ENCODE assay signal across 21 cellular contexts in the genomic region with DNA sequence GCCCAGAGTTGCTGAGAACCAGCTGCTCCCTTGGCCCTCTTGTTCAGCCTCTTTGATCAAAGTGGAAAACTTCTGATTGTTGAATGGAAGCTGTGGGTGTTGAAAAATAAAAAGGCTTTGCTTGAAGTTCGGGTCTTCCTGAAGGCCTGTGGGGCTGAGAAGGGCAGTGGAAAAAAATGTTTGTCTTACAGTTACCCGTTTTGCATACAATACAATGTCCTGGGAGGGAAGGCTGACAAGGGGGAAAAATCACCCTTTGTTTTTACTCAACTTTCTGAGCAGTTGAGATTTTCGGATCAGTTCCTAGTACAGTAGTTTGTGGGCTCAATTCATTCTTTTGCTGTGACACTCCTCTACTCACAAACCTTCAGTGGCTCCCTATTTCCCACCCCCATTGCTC. TPM values are rescaled to one million over a fixed set of nuclear protein-coding genes. Genes with fewer than 3 reads are reported as not detected.
A peak's percentile ranks its signal among the peaks of the same experiment; 100 is the strongest.
DNase-seq lines count a peak whose midpoint lies in the region; ATAC-seq and TF ChIP-seq lines count a peak whose summit lies in the region.
"Had no signal": no experiment of that assay in that cellular context is flagged by ENCODE, and none has a peak within 500 bp of the region (broad histone marks: within the 10 kb centered on the region; RNA-seq: fewer than 3 reads in every experiment).

No MANE protein-coding gene starts in this region.

- no peaks in the 10 kb centered on the region for H3K9me3 Mint-ChIP-seq in activated naive CD4-positive, alpha-beta T cell treated with anti-CD3 and anti-CD28 coated beads, Interleukin-2, amount 50 U/mL, for 24 hours
- H3K9me3 Mint-ChIP-seq in CD8-positive, alpha-beta T cell = no peaks in the 10 kb centered on the region
- no peaks in the 10 kb centered on the region for H3K9me3 Mint-ChIP-seq in activated T-helper 1 cell treated with anti-CD3 and anti-CD28 coated beads, Interleukin-12 subunit alpha, Interleukin-12 subunit beta, Interleukin-2, Interleukin-4 antibody, amounts not matched to agents 30 ng/mL and 10 ng/mL and 1 ng/mL, durations not matched to agents 14 hours and 24 hours and 36 hours
- no peaks in the 10 kb centered on the region for H3K9me3 Mint-ChIP-seq in nephron progenitor cell

- H3K4me1 ChIP-seq in CD8-positive, alpha-beta T cell (ENCODE audit: insufficient read depth, low read length) = peaks cover 22% of the 10 kb centered on the region

- TF ChIP-seq CTCF in CD8-positive, alpha-beta T cell (IDR thresholded peaks at IDR 0.05) = no peak
- no peak for TF ChIP-seq CTCF in nephron progenitor cell (IDR thresholded peaks at IDR 0.05)

- no peaks in the 10 kb centered on the region for H3K36me3 ChIP-seq in CD8-positive, alpha-beta T cell (ENCODE audit: insufficient read depth, low read length)

- peaks cover 44% of the 10 kb centered on the region for H3K4me1 Mint-ChIP-seq in activated naive CD4-positive, alpha-beta T cell treated with anti-CD3 and anti-CD28 coated beads, Interleukin-2, amount 50 U/mL, for 24 hours
- peaks cover 37% of the 10 kb centered on the region for H3K4me1 Mint-ChIP-seq in CD8-positive, alpha-beta T cell (ENCODE audit: low read depth)
- peaks cover 47% of the 10 kb centered on the region for H3K4me1 Mint-ChIP-seq in activated T-helper 1 cell treated with anti-CD3 and anti-CD28 coated beads, Interleukin-12 subunit alpha, Interleukin-12 subunit beta, Interleukin-2, Interleukin-4 antibody, amounts not matched to agents 30 ng/mL and 10 ng/mL and 1 ng/mL, durations not matched to agents 14 hours and 24 hours and 36 hours (ENCODE audit: low read depth)
- peaks cover 4% of the 10 kb centered on the region for H3K4me1 Mint-ChIP-seq in nephron progenitor cell

- CTCF ChIA-PET in CD8-positive, alpha-beta T cell (lab: Charles Lee) = interaction anchor here (0.7 to 0.8 kb wide), 2 partner anchors 31 to 47 kb away, joined by 3 read pairs; no protein-coding TSS in a partner anchor

- H3K9me3 ChIP-seq in CD8-positive, alpha-beta T cell (ENCODE audit: low read length) = no peaks in the 10 kb centered on the region

- peak overlapping the region; percentile 65 for H3K27ac Mint-ChIP-seq in activated naive CD4-positive, alpha-beta T cell treated with anti-CD3 and anti-CD28 coated beads, Interleukin-2, amount 50 U/mL, for 24 hours
- peak overlapping the region; percentile 12 for H3K27ac Mint-ChIP-seq in CD8-positive, alpha-beta T cell
- H3K27ac Mint-ChIP-seq in activated T-helper 1 cell treated with anti-CD3 and anti-CD28 coated beads, Interleukin-12 subunit alpha, Interleukin-12 subunit beta, Interleukin-2, Interleukin-4 antibody, amounts not matched to agents 30 ng/mL and 10 ng/mL and 1 ng/mL, durations not matched to agents 14 hours and 24 hours and 36 hours = peak overlapping the region; percentile 13
- H3K27ac Mint-ChIP-seq in nephron progenitor cell = peak overlapping the region; percentile 50

- intact Hi-C loops in CD8-positive, alpha-beta T cell (cut with DNase I, micrococcal nuclease) = loop anchor here (5.0 kb wide), 2 partner anchors 35 to 535 kb away; no protein-coding TSS in a partner anchor
- intact Hi-C loops in activated T-helper 1 cell treated with anti-CD3 and anti-CD28 coated beads, Interleukin-12 subunit alpha, Interleukin-12 subunit beta, Interleukin-2, Interleukin-4 antibody, amounts not matched to agents 30 ng/mL and 10 ng/mL and 1 ng/mL, durations not matched to agents 14 hours and 24 hours and 36 hours (cut with micrococcal nuclease) = no loop called here

- H3K27me3 ChIP-seq in CD8-positive, alpha-beta T cell (ENCODE audit: insufficient read depth, low read length) = no peaks in the 10 kb centered on the region

- H3K27me3 Mint-ChIP-seq in activated naive CD4-positive, alpha-beta T cell treated with anti-CD3 and anti-CD28 coated beads, Interleukin-2, amount 50 U/mL, for 24 hours = no peaks in the 10 kb centered on the region
- H3K27me3 Mint-ChIP-seq in CD8-positive, alpha-beta T cell (ENCODE audit: low read depth) = no peaks in the 10 kb centered on the region
- H3K27me3 Mint-ChIP-seq in activated T-helper 1 cell treated with anti-CD3 and anti-CD28 coated beads, Interleukin-12 subunit alpha, Interleukin-12 subunit beta, Interleukin-2, Interleukin-4 antibody, amounts not matched to agents 30 ng/mL and 10 ng/mL and 1 ng/mL, durations not matched to agents 14 hours and 24 hours and 36 hours (ENCODE audit: insufficient read depth) = no peaks in the 10 kb centered on the region
- peaks cover 34% of the 10 kb centered on the region for H3K27me3 Mint-ChIP-seq in nephron progenitor cell (ENCODE audit: low read depth, poor library complexity)

- POLR2A ChIA-PET in CD8-positive, alpha-beta T cell (lab: Charles Lee) = interaction anchor here (0.6 to 1.1 kb wide), 3 partner anchors 13 to 189 kb away, joined by 3 to 5 read pairs (median 3); no protein-coding TSS in a partner anchor

- no peak for ATAC-seq in CD8-positive, alpha-beta T cell
- no peak for ATAC-seq in HG02759 (IDR thresholded peaks at IDR 0.05; ENCODE audit: unreplicated experiment)
- ATAC-seq: HCT116, PC-3 had no signal

- no peak overlapping the region for H3K27ac ChIP-seq in CD8-positive, alpha-beta T cell (ENCODE audit: low read depth, low read length)

- H3K4me3 Mint-ChIP-seq in activated naive CD4-positive, alpha-beta T cell treated with anti-CD3 and anti-CD28 coated beads, Interleukin-2, amount 50 U/mL, for 24 hours = no peak overlapping the region
- no peak overlapping the region for H3K4me3 Mint-ChIP-seq in CD8-positive, alpha-beta T cell
- no peak overlapping the region for H3K4me3 Mint-ChIP-seq in activated T-helper 1 cell treated with anti-CD3 and anti-CD28 coated beads, Interleukin-12 subunit alpha, Interleukin-12 subunit beta, Interleukin-2, Interleukin-4 antibody, amounts not matched to agents 30 ng/mL and 10 ng/mL and 1 ng/mL, durations not matched to agents 14 hours and 24 hours and 36 hours
- no peak overlapping the region for H3K4me3 Mint-ChIP-seq in nephron progenitor cell

- no peak overlapping the region for H3K4me3 ChIP-seq in CD8-positive, alpha-beta T cell (ENCODE audit: low read depth, low read length)

- H3K36me3 Mint-ChIP-seq in activated naive CD4-positive, alpha-beta T cell treated with anti-CD3 and anti-CD28 coated beads, Interleukin-2, amount 50 U/mL, for 24 hours = peaks cover 12% of the 10 kb centered on the region
- peaks cover 16% of the 10 kb centered on the region for H3K36me3 Mint-ChIP-seq in CD8-positive, alpha-beta T cell
- peaks cover 23% of the 10 kb centered on the region for H3K36me3 Mint-ChIP-seq in activated T-helper 1 cell treated with anti-CD3 and anti-CD28 coated beads, Interleukin-12 subunit alpha, Interleukin-12 subunit beta, Interleukin-2, Interleukin-4 antibody, amounts not matched to agents 30 ng/mL and 10 ng/mL and 1 ng/mL, durations not matched to agents 14 hours and 24 hours and 36 hours (ENCODE audit: low read depth)
- H3K36me3 Mint-ChIP-seq in nephron progenitor cell (ENCODE audit: low read depth) = no peaks in the 10 kb centered on the region

- DNase-seq in activated naive CD4-positive, alpha-beta T cell treated with Interleukin-2 at 50 U/mL for 16 hours = no peak
- no peak for DNase-seq in CD8-positive, alpha-beta T cell
- no peak for DNase-seq in activated T-helper 1 cell treated with anti-CD3 and anti-CD28 coated beads, Interleukin-12 subunit alpha, Interleukin-12 subunit beta, Interleukin-2, Interleukin-4 antibody, amounts not matched to agents 30 ng/mL and 10 ng/mL and 1 ng/mL, durations not matched to agents 14 hours and 24 hours and 36 hours (ENCODE audit: low spot score)
- DNase-seq in nephron progenitor cell = no peak
- no peak for DNase-seq in NK-92 treated with Interleukin-12 subunit alpha and Interleukin-12 subunit beta, amount 100 ng/mL, for 24 hours (lab: John Stamatoyannopoulos, UW)
- DNase-seq: GF-D8, GOT3, KG1, NCI-H1092 treated with DMSO at 0.1 percent for 48 hours, NCI-H1436 treated with DMSO at 0.1 percent for 48 hours, NCI-H2029, NCI-H345, NCI-H524, PC-3, Right ventricle myocardium superior had no signal

RNA-seq across cellular contexts. Expression of gene TNFSF8, which starts 2.1 kb away (rescaled TPM):
- 10 to 100 TPM; 47.7 to 49.3 TPM for total RNA-seq in CD8-positive, alpha-beta T cell
- total RNA-seq in activated T-helper 1 cell treated with anti-CD3 and anti-CD28 coated beads, Interleukin-12 subunit alpha, Interleukin-12 subunit beta, Interleukin-2, Interleukin-4 antibody, amounts not matched to agents 30 ng/mL and 10 ng/mL and 1 ng/mL, durations not matched to agents 14 hours and 24 hours and 36 hours = 200 and 207 TPM in 2 replicates
- total RNA-seq: A673, PC-3, RPMI7951, SK-MEL-5 had no signal

Comparison
In these comparisons a context has a peak if more than half of its experiments do, and no peak if none do; other contexts are left out.
1. H3K27ac Mint-ChIP-seq: peak in every context shown above with its lines; median percentile 65 in activated naive CD4-positive, alpha-beta T cell treated with anti-CD3 and anti-CD28 coated beads, Interleukin-2, amount 50 U/mL, for 24 hours; 50 in nephron progenitor cell; 13 in activated T-helper 1 cell treated with anti-CD3 and anti-CD28 coated beads, Interleukin-12 subunit alpha, Interleukin-12 subunit beta, Interleukin-2, Interleukin-4 antibody, amounts not matched to agents 30 ng/mL and 10 ng/mL and 1 ng/mL, durations not matched to agents 14 hours and 24 hours and 36 hours; 12 in CD8-positive, alpha-beta T cell.